Comparison of ENCODE assay signal across 8 cellular contexts in genomic region chr12:56157201-56158028, GRCh38. TPM values are rescaled to one million over a fixed set of nuclear protein-coding genes. Genes with fewer than 3 reads are reported as not detected.
DNase-seq lines count a peak whose midpoint lies in the region; ATAC-seq and TF ChIP-seq lines count a peak whose summit lies in the region.

No MANE protein-coding gene starts in this region.

- peak; percentile 59 for TF ChIP-seq POLR2A in prostate gland (IDR thresholded peaks at IDR 0.05)

- H3K4me3 ChIP-seq in GM12865 (ENCODE audit: low read depth, low read length) (peak overlapping the region; percentile 80), right atrium auricular region (peak overlapping the region; percentile 69 to 92), prostate gland (peak overlapping the region; percentile 58 to 71)

- H3K4me1 ChIP-seq in right atrium auricular region = peaks cover 0 to 46% of the 10 kb centered on the region in 2 donors
- peaks cover 12% of the 10 kb centered on the region for H3K4me1 ChIP-seq in prostate gland (replicated peaks)

- H3K27me3 ChIP-seq in right atrium auricular region = no peaks in the 10 kb centered on the region
- no peaks in the 10 kb centered on the region for H3K27me3 ChIP-seq in prostate gland (replicated peaks; ENCODE audit: insufficient read depth)

- ATAC-seq in HG02763 (IDR thresholded peaks at IDR 0.05; ENCODE audit: unreplicated experiment) = peak; percentile 28
- no peak for ATAC-seq in GM19452 (IDR thresholded peaks at IDR 0.05; ENCODE audit: unreplicated experiment)

- H3K27ac ChIP-seq in right atrium auricular region (peak overlapping the region; percentile 96 to 99), prostate gland (peak overlapping the region; percentile 97 to 98)

- H3K36me3 ChIP-seq in right atrium auricular region (peaks cover 31% of the 10 kb centered on the region), prostate gland (peaks cover 2 to 12% of the 10 kb centered on the region in 2 donors)

- WGBS in prostate gland = 3% methylated on average over 45 of the region's 45 CpGs

- peak; percentile 62 for TF ChIP-seq CTCF in GM12865 (IDR thresholded peaks at IDR 0.05; ENCODE audit: insufficient read depth, low read depth, low read length, missing control alignments)
- peak; percentile 49 to 74 for TF ChIP-seq CTCF in right atrium auricular region (IDR thresholded peaks at IDR 0.05)
- TF ChIP-seq CTCF in prostate gland (IDR thresholded peaks at IDR 0.05) = peak; percentile 45 to 79 (median 62)

- no peaks in the 10 kb centered on the region for H3K9me3 ChIP-seq in right atrium auricular region
- H3K9me3 ChIP-seq in prostate gland = no peaks in the 10 kb centered on the region

- DNase-seq in GM12865 (ENCODE audit: low read depth) (peak; percentile 86), NCI-H1436 treated with DMSO at 0.1 percent for 48 hours (lab: John Stamatoyannopoulos, UW) (peak; percentile 42), T follicular helper cell (ENCODE audit: low read depth) (peak; percentile 41), amygdala (lab: John Stamatoyannopoulos, UW) (peak in 43 of 56 donors; percentile 27 to 81 (median 59)), right atrium auricular region (ENCODE audit: low spot score) (peak; percentile 84), prostate gland (ENCODE audit: low spot score) (peak; percentile 75)

- intact Hi-C loops in prostate gland (cut with DNase I) = loop anchor here (2.0 to 5.0 kb wide), 2 partner anchors 31 to 40 kb away; partner anchors contain the start of genes RPL41 and ZC3H10

RNA-seq across cellular contexts. Expression of gene MYL6, which starts 0.7 kb away (rescaled TPM):
- total RNA-seq in right atrium auricular region = 1,000 to 10,000 TPM in 1 of 2 donors, 100 to 1,000 TPM in 1; 567 to 1,179 TPM
- total RNA-seq in prostate gland = 1,000 to 10,000 TPM; 1,587 to 1,792 TPM

RNA-seq across cellular contexts. Expression of gene MYL6B, which starts 5.0 kb away (rescaled TPM):
- total RNA-seq in right atrium auricular region = 10 to 100 TPM; 36.1 to 55.1 TPM
- 100 to 1,000 TPM in 1 of 2 donors, 10 to 100 TPM in 1; 66.4 to 203 TPM for total RNA-seq in prostate gland

RNA-seq across cellular contexts. Expression of gene ESYT1, which starts 29.3 kb away (rescaled TPM):
- total RNA-seq in right atrium auricular region = 10 to 100 TPM; 25.4 to 74.0 TPM
- 100 to 1,000 TPM in 1 of 2 donors, 10 to 100 TPM in 1; 66.8 to 167 TPM for total RNA-seq in prostate gland

RNA-seq across cellular contexts. Expression of gene SMARCC2, which starts 31.9 kb away (rescaled TPM):
- total RNA-seq in right atrium auricular region (10 to 100 TPM; 45.0 to 70.2 TPM), prostate gland (100 to 1,000 TPM in 1 of 2 donors, 10 to 100 TPM in 1; 60.4 to 101 TPM)

RNA-seq across cellular contexts. Expression of gene ZC3H10, which starts 39.3 kb away (rescaled TPM):
- total RNA-seq in right atrium auricular region = 1 to 10 TPM; 2.1 to 2.9 TPM
- 1 to 10 TPM; 4.6 to 9.1 TPM for total RNA-seq in prostate gland
